In the genomic region with DNA sequence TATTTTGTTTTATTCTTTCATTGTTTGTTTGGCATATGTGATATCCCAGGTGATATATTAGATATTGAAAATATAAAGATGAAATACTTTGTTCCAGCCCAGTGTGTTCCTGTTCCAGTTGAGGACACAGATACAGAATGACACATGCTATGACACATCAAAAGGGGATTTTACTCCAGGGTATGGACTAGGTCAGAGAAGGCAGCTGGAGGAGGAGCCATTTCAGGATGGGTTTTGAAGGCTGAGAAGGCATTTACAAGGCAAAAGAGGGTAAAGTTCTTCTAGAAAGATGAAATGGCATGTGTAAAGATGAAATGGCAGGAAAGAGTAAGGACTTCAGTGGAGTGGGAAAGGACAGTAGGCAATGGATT, we compare ENCODE assay signal across 21 cellular contexts.
DNase-seq lines count a peak whose midpoint lies in the region; ATAC-seq and TF ChIP-seq lines count a peak whose summit lies in the region.
"Had no signal": no experiment of that assay in that cellular context is flagged by ENCODE, and none has a peak within 500 bp of the region (broad histone marks: within the 10 kb centered on the region; RNA-seq: fewer than 3 reads in every experiment).

No MANE protein-coding gene starts in this region.

- no peaks in the 10 kb centered on the region for H3K36me3 ChIP-seq in SJCRH30
- H3K36me3 ChIP-seq: tibial artery had no signal

- H3K27ac ChIP-seq in SJCRH30, result no peak overlapping the region
- H3K27ac ChIP-seq: tibial artery had no signal

- H3K4me3 ChIP-seq in epithelial cell of proximal tubule (ENCODE audit: low read depth, low read length) (no peak overlapping the region), SJCRH30 (no peak overlapping the region)
- H3K4me3 ChIP-seq: tibial artery had no signal

- no peak for TF ChIP-seq CTCF in epithelial cell of proximal tubule (conservative IDR thresholded peaks at IDR 0.05; ENCODE audit: low read depth, low read length)

- H3K4me1 ChIP-seq in SJCRH30, result no peaks in the 10 kb centered on the region; the same call in 1 of the 2 replicates
- H3K4me1 ChIP-seq: tibial artery had no signal

- no peaks in the 10 kb centered on the region for H3K9me3 ChIP-seq in SJCRH30 (replicated peaks)
- H3K9me3 ChIP-seq: SK-N-SH, tibial artery had no signal

- no peaks in the 10 kb centered on the region for H3K27me3 ChIP-seq in SJCRH30
- H3K27me3 ChIP-seq: tibial artery had no signal

- peak; percentile 69 for ATAC-seq in GM21717 (IDR thresholded peaks at IDR 0.05; ENCODE audit: unreplicated experiment)
- ATAC-seq in HG02588 (IDR thresholded peaks at IDR 0.05; ENCODE audit: unreplicated experiment), result no peak
- no peak for ATAC-seq in GM21576 (IDR thresholded peaks at IDR 0.05; ENCODE audit: unreplicated experiment)
- ATAC-seq: sciatic nerve; stimulated activated naive CD8-positive, alpha-beta T cell treated with anti-CD3 and anti-CD28 coated beads, Interleukin-15, Interleukin-2, amounts not matched to agents 100 U/mL and 50 U/mL, for 24 hours had no signal

- DNase-seq in EL (peak; percentile 65), M059J (ENCODE audit: low read depth) (peak; percentile 38), epithelial cell of proximal tubule (ENCODE audit: low read depth) (peak; percentile 31), NOMO-1 (lab: John Stamatoyannopoulos, UW; ENCODE audit: unreplicated experiment in 2 of 2) (no peak), SJCRH30 (no peak)
- DNase-seq: activated naive CD4-positive, alpha-beta T cell treated with anti-CD3 and anti-CD28 coated beads, Interleukin-2, amount 50 U/mL, for 16 hours; activated T-cell treated with anti-CD3 and anti-CD28 coated beads, Interleukin-2, amount 50 U/mL, for 48 hours; aorta; CD8-positive, alpha-beta memory T cell; cerebellar nuclear complex; effector CD4-positive, alpha-beta T cell; head of caudate nucleus; naive B cell; NCI-H526 treated with DMSO at 0.1 percent for 48 hours; SK-N-SH; stimulated activated naive CD8-positive, alpha-beta T cell treated with anti-CD3 and anti-CD28 coated beads, Interleukin-15, Interleukin-2, amounts not matched to agents 100 U/mL and 50 U/mL, for 24 hours; tibial artery had no signal

Comparison
In these comparisons a context has a peak if more than half of its experiments do, and no peak if none do; other contexts are left out.
1. DNase-seq: peak in EL (single experiment), M059J (single experiment) and epithelial cell of proximal tubule (single experiment); none in NOMO-1 (0 of 2) and SJCRH30 (0 of 2).